ENCODE assay signal across 1 cellular context in genomic region chr17:79839363-79840203, GRCh38.
TF ChIP-seq lines count a peak whose summit lies in the region.

Gene CBX4, minus strand, starts transcription at chr17:79839440. Its CDS starts 189 bp downstream, at chr17:79839251.

TF ChIP-seq in K562, 482 proteins besides CTCF, POLR2A, EP300 and RAD21 (continued from another document and continues in another):
- TF ChIP-seq MLX (CRISPR knock-in tag; conservative IDR thresholded peaks at IDR 0.05) (no peak), ZFPM2 (CRISPR knock-in tag; IDR thresholded peaks at IDR 0.05) (no peak), RBFOX2 (IDR thresholded peaks at IDR 0.05; ENCODE audit: low read depth, low read length) (peak; percentile 86), MGA (IDR thresholded peaks at IDR 0.05) (peak; percentile 95), ZNF764 (CRISPR knock-in tag; IDR thresholded peaks at IDR 0.05; ENCODE audit: low read depth) (no peak), MNT (conservative IDR thresholded peaks at IDR 0.05) (peak; percentile 49 to 83; a peak in 2 of 4 replicates), ZSCAN29 (IDR thresholded peaks at IDR 0.05) (no peak), ATF1 (CRISPR knock-in tag; IDR thresholded peaks at IDR 0.05) (no peak), ATF1 (tag; IDR thresholded peaks at IDR 0.05) (peak; percentile 94), NR2C2 (CRISPR knock-in tag; IDR thresholded peaks at IDR 0.05) (peak; percentile 56; the same call in 1 of the 2 replicates), NR2C2 (tag; IDR thresholded peaks at IDR 0.05) (peak; percentile 81), ZNF134 (CRISPR knock-in tag; conservative IDR thresholded peaks at IDR 0.05) (no peak; the same call in 1 of the 2 replicates), LEF1 (IDR thresholded peaks at IDR 0.05) (no peak; the same call in 1 of the 2 replicates), ZBTB11 (CRISPR knock-in tag; IDR thresholded peaks at IDR 0.05) (peak in 1 of 3 experiments; percentile 39; a peak in 2 of 6 replicates), GABPB1 (CRISPR knock-in tag; IDR thresholded peaks at IDR 0.05) (peak; percentile 87), HMG20A (CRISPR knock-in tag; conservative IDR thresholded peaks at IDR 0.05) (no peak), NCOA4 (IDR thresholded peaks at IDR 0.05; ENCODE audit: partially characterized antibody) (no peak), HES1 (IDR thresholded peaks at IDR 0.05; ENCODE audit: low read depth) (no peak), NFATC3 (IDR thresholded peaks at IDR 0.05) (no peak), ZNF197 (CRISPR knock-in tag; IDR thresholded peaks at IDR 0.05; ENCODE audit: low read depth) (0 out of 2 replicates have a peak, but pooled peaks have one; percentile 45), ZC3H8 (IDR thresholded peaks at IDR 0.05) (no peak), E2F5 (CRISPR knock-in tag; IDR thresholded peaks at IDR 0.05) (no peak), ZNF407 (IDR thresholded peaks at IDR 0.05; ENCODE audit: low read depth) (no peak), PHB2 (IDR thresholded peaks at IDR 0.05; ENCODE audit: low read depth) (no peak), POLR2H (tag; IDR thresholded peaks at IDR 0.05; ENCODE audit: low read depth) (peak; percentile 97), ZNF3 (CRISPR knock-in tag; IDR thresholded peaks at IDR 0.05) (no peak), SP1 (CRISPR knock-in tag; IDR thresholded peaks at IDR 0.05) (peak; percentile 87; the same call in 1 of the 2 replicates), ZNF324 (CRISPR knock-in tag; IDR thresholded peaks at IDR 0.05) (no peak), OTX1 (CRISPR knock-in tag; IDR thresholded peaks at IDR 0.05) (no peak), GATA2 (CRISPR knock-in tag; IDR thresholded peaks at IDR 0.05) (no peak)
